ENCODE assay signal across 8 cellular contexts in the genomic region with DNA sequence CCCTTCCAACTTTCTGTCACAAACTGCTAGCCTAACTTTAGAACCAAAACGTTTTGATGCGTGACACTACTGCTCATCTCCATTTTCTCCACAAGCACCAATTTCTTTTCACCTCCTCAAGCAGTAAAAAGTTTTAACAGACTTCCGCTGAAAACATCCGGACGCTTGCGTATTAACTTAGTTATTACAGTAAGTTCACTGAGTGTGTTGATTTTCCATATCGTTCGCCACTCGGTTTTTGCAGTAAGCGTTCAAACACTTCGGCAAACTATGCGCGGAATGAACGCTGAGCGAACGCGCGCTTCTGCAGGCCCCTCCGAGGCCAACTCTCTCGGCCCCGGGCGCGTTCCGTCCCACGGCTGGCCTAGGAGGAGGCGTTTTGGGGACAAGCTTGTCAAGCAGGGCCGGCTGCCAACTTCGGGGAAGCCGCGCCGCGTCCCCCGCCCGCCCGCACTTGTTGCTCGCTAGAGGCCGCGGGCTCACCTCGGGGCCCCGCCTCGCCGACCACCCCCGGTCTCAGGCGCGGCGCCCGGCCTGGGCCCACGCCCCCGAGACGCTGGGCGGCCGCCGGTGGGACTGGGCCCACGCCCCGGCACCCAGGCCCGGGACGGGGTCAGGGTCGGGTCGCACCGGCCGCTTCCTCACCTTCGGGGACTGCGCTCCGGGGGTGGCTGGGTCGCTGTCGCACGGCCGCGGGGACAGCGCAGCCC. TPM values are rescaled to one million over a fixed set of nuclear protein-coding genes. Genes with fewer than 3 reads are reported as not detected.
DNase-seq lines count a peak whose midpoint lies in the region; ATAC-seq, FAIRE-seq and TF ChIP-seq lines count a peak whose summit lies in the region.

No MANE protein-coding gene starts in this region.

- H3K27ac ChIP-seq in KOPT-K1 (ENCODE audit: low read depth, low read length, poor library complexity, severe bottlenecking) (peak overlapping the region; percentile 65), kidney (ENCODE audit: low read depth in 2 of 2, low read length in 2 of 2) (peak overlapping the region; percentile 79 to 84)

- H3K4me3 Mint-ChIP-seq in central memory CD8-positive, alpha-beta T cell = peak overlapping the region; percentile 84

- intact Hi-C loops in kidney (cut with DNase I) = no loop called here

- H3K4me1 Mint-ChIP-seq in central memory CD8-positive, alpha-beta T cell = peaks cover 35% of the 10 kb centered on the region

- peaks cover 24% of the 10 kb centered on the region for H3K36me3 Mint-ChIP-seq in central memory CD8-positive, alpha-beta T cell (ENCODE audit: insufficient read depth)

- H3K9me3 ChIP-seq in KOPT-K1 (ENCODE audit: insufficient read depth, low read length, poor library complexity, severe bottlenecking) (no peaks in the 10 kb centered on the region), kidney (ENCODE audit: control insufficient read depth in 1 of 2, low read length in 2 of 2) (no peaks in the 10 kb centered on the region)

- peak overlapping the region; percentile 50 to 86 for H3K9ac ChIP-seq in kidney (ENCODE audit: low read length in 2 of 2)

- peak overlapping the region; percentile 91 for H3K27ac Mint-ChIP-seq in central memory CD8-positive, alpha-beta T cell (ENCODE audit: low read depth)

- DNase-seq in GF-D8 (lab: John Stamatoyannopoulos, UW) (peak; percentile 43), kidney (peak; percentile 93), epidermal melanocyte (ENCODE audit: insufficient read length, low spot score) (no peak)
- peak; percentile 33 for DNase-seq in activated CD4-positive, CD25-positive, alpha-beta regulatory T cell treated with anti-CD3 and anti-CD28 coated beads, Interleukin-2, amount 50 U/mL, for 16 hours (ENCODE audit: low read depth, low spot score)
- DNase-seq in central memory CD8-positive, alpha-beta T cell (ENCODE audit: low spot score in 2 of 2) = peak; percentile 54 to 64
- DNase-seq in stimulated activated CD4-positive, alpha-beta T cell treated with anti-CD3 and anti-CD28 coated beads, Interleukin-12 subunit alpha, Interleukin-12 subunit beta, amount 100 ng/mL, for 4 hours = peak; percentile 60

- FAIRE-seq in kidney (lab: Jason Lieb, UNC) = no peak

- H3K9me3 Mint-ChIP-seq in central memory CD8-positive, alpha-beta T cell = no peaks in the 10 kb centered on the region

- H3K4me3 ChIP-seq in kidney (ENCODE audit: low read length in 2 of 2) = peak overlapping the region; percentile 82 to 84

- H3K36me3 ChIP-seq in KOPT-K1 (ENCODE audit: insufficient read depth, low read length) (peaks cover 12% of the 10 kb centered on the region), kidney (ENCODE audit: control insufficient read depth in 1 of 2, insufficient read depth in 2 of 2, low read length in 2 of 2) (no peaks in the 10 kb centered on the region)

- H3K4me1 ChIP-seq in kidney (ENCODE audit: control insufficient read depth in 1 of 2, insufficient read depth in 1 of 2, low read depth in 1 of 2, low read length in 2 of 2) = peaks cover 0 to 7% of the 10 kb centered on the region in 2 donors

- no peaks in the 10 kb centered on the region for H3K27me3 Mint-ChIP-seq in central memory CD8-positive, alpha-beta T cell

- no peak for TF ChIP-seq CTCF in kidney (IDR thresholded peaks at IDR 0.05; ENCODE audit: borderline replicate concordance, extremely low read depth, insufficient read depth)

- peak; percentile 43 for ATAC-seq in GM21717 (IDR thresholded peaks at IDR 0.05; ENCODE audit: unreplicated experiment)
- peak; percentile 50 for ATAC-seq in central memory CD8-positive, alpha-beta T cell (replicated peaks; ENCODE audit: extremely low read depth, poor library complexity, severe bottlenecking)

RNA-seq across cellular contexts. Expression of a gene that starts 0.9 kb away (rescaled TPM):
- total RNA-seq in kidney = 35.9 TPM
- polyA plus RNA-seq in kidney (ENCODE audit: insufficient read depth, low read depth, low replicate concordance) = 34.5 TPM

RNA-seq across cellular contexts. Expression of a gene that starts 21.4 kb away (rescaled TPM):
- 23.1 TPM for total RNA-seq in kidney
- polyA plus RNA-seq in kidney (ENCODE audit: insufficient read depth, low read depth, low replicate concordance) = 10.9 TPM

RNA-seq across cellular contexts. Expression of a gene that starts 21.5 kb away (rescaled TPM):
- 45.0 TPM for total RNA-seq in kidney
- 12.3 TPM for polyA plus RNA-seq in kidney (ENCODE audit: insufficient read depth, low read depth, low replicate concordance)

RNA-seq across cellular contexts. Expression of a gene that starts 28.0 kb away (rescaled TPM):
- total RNA-seq in kidney = 1.9 TPM
- polyA plus RNA-seq in kidney (ENCODE audit: insufficient read depth, low read depth, low replicate concordance) = 2.6 TPM

RNA-seq across cellular contexts. Expression of a gene that starts 28.1 kb away (rescaled TPM):
- total RNA-seq in kidney = 36.8 TPM
- polyA plus RNA-seq in kidney (ENCODE audit: insufficient read depth, low read depth, low replicate concordance) = 22.3 TPM
